ENCODE assay signal across 1 cellular context in genomic region chr9:108869092-108869725, GRCh38.
TF ChIP-seq lines count a peak whose summit lies in the region.

No MANE protein-coding gene starts in this region.

TF ChIP-seq in HepG2, 621 proteins besides CTCF, POLR2A, EP300 and RAD21 (continued from another document and continues in another):
- no peak for TF ChIP-seq AKNA (CRISPR knock-in tag; IDR thresholded peaks at IDR 0.05; ENCODE audit: borderline replicate concordance)
- peak; percentile 81 for TF ChIP-seq HNF4A (CRISPR knock-in tag; IDR thresholded peaks at IDR 0.05)
- TF ChIP-seq HNF1A (IDR thresholded peaks at IDR 0.05; ENCODE audit: low read depth): no peak
- TF ChIP-seq HNF1A (CRISPR knock-in tag; IDR thresholded peaks at IDR 0.05; ENCODE audit: borderline replicate concordance): peak; percentile 38; the same call in 1 of the 2 replicates
- no peak for TF ChIP-seq MATR3 (CRISPR knock-in tag; IDR thresholded peaks at IDR 0.05)
- TF ChIP-seq TSC22D2 (CRISPR knock-in tag; IDR thresholded peaks at IDR 0.05; ENCODE audit: borderline replicate concordance): peak; percentile 76; the same call in 1 of the 2 replicates
- TF ChIP-seq TP53 (CRISPR knock-in tag; conservative IDR thresholded peaks at IDR 0.05): no peak
- no peak for TF ChIP-seq SP2 (CRISPR knock-in tag; IDR thresholded peaks at IDR 0.05)
- no peak for TF ChIP-seq ZBTB25 (CRISPR knock-in tag; IDR thresholded peaks at IDR 0.05)
- TF ChIP-seq ZNF775 (CRISPR knock-in tag; IDR thresholded peaks at IDR 0.05; ENCODE audit: borderline replicate concordance): no peak
- 0 out of 2 replicates have a peak, but pooled peaks have one; percentile 63 for TF ChIP-seq NFIC (IDR thresholded peaks at IDR 0.05; ENCODE audit: low read length)
- peak; percentile 70; the same call in 1 of the 2 replicates for TF ChIP-seq ZNF232 (CRISPR knock-in tag; IDR thresholded peaks at IDR 0.05; ENCODE audit: borderline replicate concordance)
- peak; percentile 50; the same call in 1 of the 2 replicates for TF ChIP-seq SNAPC2 (CRISPR knock-in tag; IDR thresholded peaks at IDR 0.05)
- no peak for TF ChIP-seq DBP (CRISPR knock-in tag; IDR thresholded peaks at IDR 0.05; ENCODE audit: not compliant biosample characterization)
- no peak for TF ChIP-seq DR1 (CRISPR knock-in tag; IDR thresholded peaks at IDR 0.05)
- TF ChIP-seq DNMT3B (CRISPR knock-in tag; conservative IDR thresholded peaks at IDR 0.05): no peak
- TF ChIP-seq ZNF543 (CRISPR knock-in tag; IDR thresholded peaks at IDR 0.05): no peak
- peak; percentile 51 for TF ChIP-seq U2AF1 (optimal IDR thresholded peaks at IDR 0.05; ENCODE audit: low read depth, low read length)
- TF ChIP-seq ETS1 (CRISPR knock-in tag; IDR thresholded peaks at IDR 0.05): no peak
- no peak for TF ChIP-seq SAFB2 (CRISPR knock-in tag; IDR thresholded peaks at IDR 0.05; ENCODE audit: borderline replicate concordance, low read depth)
- TF ChIP-seq ZNF740 (CRISPR knock-in tag; IDR thresholded peaks at IDR 0.05): no peak
- no peak for TF ChIP-seq ZBTB14 (CRISPR knock-in tag; IDR thresholded peaks at IDR 0.05)
- TF ChIP-seq THYN1 (CRISPR knock-in tag; IDR thresholded peaks at IDR 0.05; ENCODE audit: borderline replicate concordance, low read depth): 0 out of 2 replicates have a peak, but pooled peaks have one; percentile 67
- TF ChIP-seq NFAT5 (CRISPR knock-in tag; IDR thresholded peaks at IDR 0.05): no peak
- no peak; the same call in 1 of the 2 replicates for TF ChIP-seq KLF12 (CRISPR knock-in tag; IDR thresholded peaks at IDR 0.05; ENCODE audit: borderline replicate concordance)
- TF ChIP-seq KDM1A (CRISPR knock-in tag; IDR thresholded peaks at IDR 0.05): no peak
- no peak for TF ChIP-seq ZNF142 (CRISPR knock-in tag; IDR thresholded peaks at IDR 0.05)
- no peak for TF ChIP-seq PAX8 (CRISPR knock-in tag; IDR thresholded peaks at IDR 0.05; ENCODE audit: borderline replicate concordance)
